ENCODE assay signal across 8 cellular contexts in the genomic region with DNA sequence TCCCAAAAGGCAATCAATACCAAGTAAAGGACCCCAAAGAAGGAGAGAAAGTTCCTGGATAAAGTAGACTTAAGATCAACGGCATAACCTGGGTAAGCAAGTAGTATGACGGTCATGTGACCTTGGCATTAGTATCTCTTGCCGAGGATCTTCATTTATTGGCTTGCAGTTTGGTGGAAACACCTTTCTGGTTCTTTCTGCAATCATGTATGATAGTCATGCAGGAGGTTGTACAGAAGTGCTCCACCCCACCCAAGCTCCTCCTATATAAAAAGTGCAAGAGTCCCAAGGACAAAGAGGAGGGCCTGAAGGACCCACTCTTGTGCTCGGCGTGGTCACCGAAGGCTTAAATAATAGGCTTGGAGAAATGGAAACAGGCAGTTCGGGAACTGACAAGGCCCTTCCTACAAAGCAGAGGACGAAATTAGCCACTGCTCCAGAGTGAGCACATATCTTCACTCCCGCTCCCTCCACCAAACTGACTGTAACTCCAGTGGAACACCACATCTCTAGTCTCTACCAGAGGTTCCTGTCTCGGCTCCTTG. TPM values are rescaled to one million over a fixed set of nuclear protein-coding genes. Genes with fewer than 3 reads are reported as not detected.
DNase-seq lines count a peak whose midpoint lies in the region; ATAC-seq and TF ChIP-seq lines count a peak whose summit lies in the region.

No MANE protein-coding gene starts in this region.

- intact Hi-C loops in CD4-positive, alpha-beta T cell (cut with DNase I, micrococcal nuclease) = loop anchor here in 1 of 2 experiments (2.0 kb wide), 3 partner anchors 33 to 109 kb away; partner anchors contain the start of genes ANKRD52 and COQ10A
- intact Hi-C loops in naive thymus-derived CD4-positive, alpha-beta T cell (cut with micrococcal nuclease) = no loop called here

- peak overlapping the region; percentile 96 for H3K27ac ChIP-seq in CD4-positive, alpha-beta T cell (ENCODE audit: low read depth, low read length)
- H3K27ac ChIP-seq in VCaP = peak overlapping the region; percentile 97
- peak overlapping the region; percentile 94 for H3K27ac ChIP-seq in naive thymus-derived CD4-positive, alpha-beta T cell (ENCODE audit: low read depth, low read length)

- H3K4me1 ChIP-seq in naive thymus-derived CD4-positive, alpha-beta T cell (ENCODE audit: control insufficient read depth in 2 of 2, insufficient read depth in 2 of 2, low read length in 2 of 2) = peaks cover 26 to 48% of the 10 kb centered on the region in 2 donors

- peak overlapping the region; percentile 97 for H3K27ac Mint-ChIP-seq in CD4-positive, alpha-beta T cell
- no peak overlapping the region for H3K27ac Mint-ChIP-seq in endothelial cell (ENCODE audit: unreplicated experiment)
- H3K27ac Mint-ChIP-seq in naive thymus-derived CD4-positive, alpha-beta T cell = peak overlapping the region; percentile 93 to 99 (median 96)

- H3K4me3 ChIP-seq in naive thymus-derived CD4-positive, alpha-beta T cell (ENCODE audit: low read length) = peak overlapping the region; percentile 73

- POLR2A ChIA-PET in CD4-positive, alpha-beta T cell (lab: Charles Lee) = interaction anchor here (0.6 to 3.6 kb wide), 20 partner anchors 8 to 482 kb away, joined by 3 to 31 read pairs (median 4); partner anchors contain the start of genes ANKRD52, CNPY2, COQ10A and ORMDL2
- POLR2A ChIA-PET in naive thymus-derived CD4-positive, alpha-beta T cell (lab: Charles Lee) = interaction anchor here (0.6 to 3.6 kb wide), 10 partner anchors 10 to 225 kb away, joined by 3 to 18 read pairs (median 4); partner anchors contain the start of genes RNF41, SMARCC2, STAT2 and ZC3H10

- no peaks in the 10 kb centered on the region for H3K27me3 Mint-ChIP-seq in CD4-positive, alpha-beta T cell
- peaks cover 7% of the 10 kb centered on the region for H3K27me3 Mint-ChIP-seq in endothelial cell (ENCODE audit: unreplicated experiment)
- no peaks in the 10 kb centered on the region for H3K27me3 Mint-ChIP-seq in naive thymus-derived CD4-positive, alpha-beta T cell

- H3K4me1 Mint-ChIP-seq in CD4-positive, alpha-beta T cell (ENCODE audit: low read depth) = peaks cover 68% of the 10 kb centered on the region
- peaks cover 10% of the 10 kb centered on the region for H3K4me1 Mint-ChIP-seq in endothelial cell (ENCODE audit: unreplicated experiment)
- H3K4me1 Mint-ChIP-seq in naive thymus-derived CD4-positive, alpha-beta T cell = peaks cover 27 to 61% (median 53%) of the 10 kb centered on the region in 7 donors

- no peak for TF ChIP-seq CTCF in CD4-positive, alpha-beta T cell (IDR thresholded peaks at IDR 0.05)
- no peak for TF ChIP-seq CTCF in VCaP (conservative IDR thresholded peaks at IDR 0.05)
- no peak for TF ChIP-seq CTCF in endothelial cell (IDR thresholded peaks at IDR 0.05; ENCODE audit: unreplicated experiment)

- CTCF ChIA-PET in CD4-positive, alpha-beta T cell (lab: Charles Lee) = interaction anchor here (0.6 to 4.5 kb wide), 8 partner anchors 8 to 259 kb away, joined by 3 to 20 read pairs (median 3); partner anchors contain the start of genes ANKRD52, CNPY2 and SMARCC2
- CTCF ChIA-PET in naive thymus-derived CD4-positive, alpha-beta T cell (lab: Charles Lee) = interaction anchor here (0.6 to 1.9 kb wide), 4 partner anchors 110 to 1293 kb away, joined by 3 to 5 read pairs (median 4); partner anchors contain the start of gene SMARCC2

- H3K9me3 ChIP-seq in CD4-positive, alpha-beta T cell (ENCODE audit: control insufficient read depth, low read length) = no peaks in the 10 kb centered on the region
- no peaks in the 10 kb centered on the region for H3K9me3 ChIP-seq in naive thymus-derived CD4-positive, alpha-beta T cell (ENCODE audit: control insufficient read depth in 2 of 3, low read length in 3 of 3)

- H3K4me3 Mint-ChIP-seq in CD4-positive, alpha-beta T cell = peak overlapping the region; percentile 98
- H3K4me3 Mint-ChIP-seq in endothelial cell (ENCODE audit: unreplicated experiment) = peak overlapping the region; percentile 97
- peak overlapping the region; percentile 93 to 100 (median 96) for H3K4me3 Mint-ChIP-seq in naive thymus-derived CD4-positive, alpha-beta T cell

- H3K9me3 Mint-ChIP-seq in CD4-positive, alpha-beta T cell = no peaks in the 10 kb centered on the region
- H3K9me3 Mint-ChIP-seq in endothelial cell (ENCODE audit: unreplicated experiment) = no peaks in the 10 kb centered on the region
- H3K9me3 Mint-ChIP-seq in naive thymus-derived CD4-positive, alpha-beta T cell = no peaks in the 10 kb centered on the region

- ATAC-seq in CD4-positive, alpha-beta T cell (ENCODE audit: poor library complexity) = peak; percentile 27
- ATAC-seq in HG03060 (IDR thresholded peaks at IDR 0.05; ENCODE audit: low read depth, unreplicated experiment) = peak; percentile 1
- no peak for ATAC-seq in naive thymus-derived CD4-positive, alpha-beta T cell
- no peak for ATAC-seq in HG03108 (IDR thresholded peaks at IDR 0.05; ENCODE audit: unreplicated experiment)

- H3K36me3 ChIP-seq in naive thymus-derived CD4-positive, alpha-beta T cell (ENCODE audit: control insufficient read depth in 2 of 3, insufficient read depth in 3 of 3, low read length in 3 of 3) = peaks cover 0 to 11% (median 0%) of the 10 kb centered on the region in 3 experiments

- H3K27me3 ChIP-seq in CD4-positive, alpha-beta T cell (ENCODE audit: control insufficient read depth, insufficient read depth, low read length) = no peaks in the 10 kb centered on the region
- no peaks in the 10 kb centered on the region for H3K27me3 ChIP-seq in naive thymus-derived CD4-positive, alpha-beta T cell (ENCODE audit: control insufficient read depth in 2 of 2, insufficient read depth in 2 of 2, low read length in 2 of 2)

- peak in 3 of 10 experiments; percentile 3 to 16 (median 15) for DNase-seq in CD4-positive, alpha-beta T cell
- DNase-seq in endothelial cell (ENCODE audit: low spot score) (no peak), GM19238 (ENCODE audit: insufficient read length, low spot score) (no peak), DMS79 treated with DMSO at 0.1 percent for 48 hours (lab: John Stamatoyannopoulos, UW) (no peak)
- peak in 6 of 9 donors; percentile 36 to 60 (median 50) for DNase-seq in naive thymus-derived CD4-positive, alpha-beta T cell

- H3K36me3 Mint-ChIP-seq in CD4-positive, alpha-beta T cell (ENCODE audit: low read depth) = peaks cover 50% of the 10 kb centered on the region
- peaks cover 4% of the 10 kb centered on the region for H3K36me3 Mint-ChIP-seq in endothelial cell (ENCODE audit: low read depth, unreplicated experiment)
- H3K36me3 Mint-ChIP-seq in naive thymus-derived CD4-positive, alpha-beta T cell = peaks cover 0 to 14% (median 4%) of the 10 kb centered on the region in 5 donors

RNA-seq across cellular contexts. Expression of gene CS, which starts 0.8 kb away (rescaled TPM):
- 100 to 1,000 TPM; 139 to 145 TPM for total RNA-seq in CD4-positive, alpha-beta T cell
- 187 TPM for total RNA-seq in endothelial cell (ENCODE audit: unreplicated experiment)
- 100 to 1,000 TPM; 126 to 241 (median 167) TPM for total RNA-seq in naive thymus-derived CD4-positive, alpha-beta T cell
- polyA plus RNA-seq in naive thymus-derived CD4-positive, alpha-beta T cell = 10 to 100 TPM; 57.6 to 79.9 TPM

RNA-seq across cellular contexts. Expression of gene CNPY2, which starts 16.4 kb away (rescaled TPM):
- total RNA-seq in CD4-positive, alpha-beta T cell = 10 to 100 TPM; 30.5 to 33.4 TPM
- 203 TPM for total RNA-seq in endothelial cell (ENCODE audit: unreplicated experiment)
- 100 to 1,000 TPM in 1 of 5 experiments, 10 to 100 TPM in 4; 48.4 to 134 (median 87.6) TPM for total RNA-seq in naive thymus-derived CD4-positive, alpha-beta T cell
- polyA plus RNA-seq in naive thymus-derived CD4-positive, alpha-beta T cell = 100 to 1,000 TPM; 183 to 184 TPM

RNA-seq across cellular contexts. Expression of gene COQ10A, which starts 32.6 kb away (rescaled TPM):
- total RNA-seq in CD4-positive, alpha-beta T cell = 10 to 100 TPM; 27.6 to 29.2 TPM
- 20.3 TPM for total RNA-seq in endothelial cell (ENCODE audit: unreplicated experiment)
- 10 to 100 TPM; 22.5 to 39.4 (median 31.5) TPM for total RNA-seq in naive thymus-derived CD4-positive, alpha-beta T cell
- polyA plus RNA-seq in naive thymus-derived CD4-positive, alpha-beta T cell = 10 to 100 TPM in 1 of 2 donors, 1 to 10 TPM in 1; 9.7 to 11.5 TPM

RNA-seq across cellular contexts. Expression of gene PAN2, which starts 34.4 kb away (rescaled TPM):
- total RNA-seq in CD4-positive, alpha-beta T cell = 100 to 1,000 TPM; 104 to 107 TPM
- total RNA-seq in endothelial cell (ENCODE audit: unreplicated experiment) = 55.7 TPM
- 100 to 1,000 TPM in 4 of 5 experiments, 10 to 100 TPM in 1; 65.8 to 279 (median 144) TPM for total RNA-seq in naive thymus-derived CD4-positive, alpha-beta T cell
- polyA plus RNA-seq in naive thymus-derived CD4-positive, alpha-beta T cell = 10 to 100 TPM; 11.4 to 13.9 TPM

RNA-seq across cellular contexts. Expression of gene IL23A, which starts 39.3 kb away (rescaled TPM):
- total RNA-seq in CD4-positive, alpha-beta T cell = 10 to 100 TPM; 25.2 to 27.5 TPM
- 0.80 TPM for total RNA-seq in endothelial cell (ENCODE audit: unreplicated experiment)
- total RNA-seq in naive thymus-derived CD4-positive, alpha-beta T cell = 10 to 100 TPM; 14.4 to 42.0 (median 20.1) TPM
- 10 to 100 TPM; 14.8 to 25.2 TPM for polyA plus RNA-seq in naive thymus-derived CD4-positive, alpha-beta T cell

Comparison
In these comparisons a context has a peak if more than half of its experiments do, and no peak if none do; other contexts are left out.
1. ATAC-seq: peak in CD4-positive, alpha-beta T cell (single experiment) and HG03060 (single experiment); none in naive thymus-derived CD4-positive, alpha-beta T cell (single experiment) and HG03108 (single experiment).
2. DNase-seq: peak in naive thymus-derived CD4-positive, alpha-beta T cell (6 of 9); none in endothelial cell (single experiment), GM19238 (single experiment) and DMS79 treated with DMSO at 0.1 percent for 48 hours (single experiment).
3. Peak in every context shown above with its lines, with median percentiles within 50 percentile points of each other: H3K27ac ChIP-seq and H3K4me3 Mint-ChIP-seq.